In genomic region chrX:18422325-18422724, GRCh38 we compare ENCODE assay signal across 18 cellular contexts. TPM values are rescaled to one million over a fixed set of nuclear protein-coding genes. Genes with fewer than 3 reads are reported as not detected.
DNase-seq lines count a peak whose midpoint lies in the region; ATAC-seq, FAIRE-seq and TF ChIP-seq lines count a peak whose summit lies in the region.
"Had no signal": no experiment of that assay in that cellular context is flagged by ENCODE, and none has a peak within 500 bp of the region (broad histone marks: within the 10 kb centered on the region; RNA-seq: fewer than 3 reads in every experiment).

No MANE protein-coding gene starts in this region.

- ATAC-seq in HG03196 (IDR thresholded peaks at IDR 0.05; ENCODE audit: unreplicated experiment): no peak
- ATAC-seq in HG03565 (IDR thresholded peaks at IDR 0.05; ENCODE audit: unreplicated experiment): no peak
- ATAC-seq: activated CD8-positive, alpha-beta T cell treated with anti-CD3 and anti-CD28 coated beads, Interleukin-2, amount 10 ng/mL, durations not matched to agents 7 days and 5 days; heart right ventricle; stimulated activated effector memory CD8-positive, alpha-beta T cell treated with anti-CD3 and anti-CD28 coated beads, Interleukin-12 subunit alpha, Interleukin-12 subunit beta, amount 100 ng/mL, for 72 hours had no signal

- peaks cover 5% of the 10 kb centered on the region for H3K79me2 ChIP-seq in ACC112 (ENCODE audit: control insufficient read depth, insufficient read depth, low read length, unreplicated experiment)
- H3K79me2 ChIP-seq: parathyroid adenoma had no signal

- no peaks in the 10 kb centered on the region for H3K36me3 ChIP-seq in ACC112 (ENCODE audit: insufficient read depth, low read length)
- H3K36me3 ChIP-seq in ascending aorta: no peaks in the 10 kb centered on the region
- H3K36me3 ChIP-seq: BLaER1, heart right ventricle had no signal

- no peak for TF ChIP-seq CTCF in ascending aorta (IDR thresholded peaks at IDR 0.05)
- TF ChIP-seq CTCF in foreskin fibroblast (IDR thresholded peaks at IDR 0.05; ENCODE audit: low read depth, low read length): no peak
- TF ChIP-seq CTCF in D721Med (IDR thresholded peaks at IDR 0.05; ENCODE audit: insufficient read depth, missing control alignments): no peak

- DNase-seq in GOT3 (lab: John Stamatoyannopoulos, UW) (peak; percentile 6), ascending aorta (ENCODE audit: low spot score in 2 of 2) (no peak), foreskin fibroblast (peak; percentile 75 to 85), OCI-M2 (lab: John Stamatoyannopoulos, UW; ENCODE audit: unreplicated experiment) (no peak), D721Med (ENCODE audit: insufficient read length, low spot score) (no peak)
- DNase-seq: activated CD8-positive, alpha-beta T cell treated with anti-CD3 and anti-CD28 coated beads, Interleukin-2, amount 10 ng/mL, durations not matched to agents 7 days and 5 days; activated naive CD4-positive, alpha-beta T cell treated with anti-CD3 and anti-CD28 coated beads for 36 hours; dorsolateral prefrontal cortex; heart right ventricle; NCI-H1092 treated with DMSO at 0.1 percent for 48 hours; RPMI8226; stimulated activated CD4-positive, alpha-beta T cell treated with anti-CD3 and anti-CD28 coated beads, Interleukin-2, amount 100 ng/mL, for 24 hours had no signal

- intact Hi-C loops in ascending aorta (cut with DNase I): loop anchor here (10.0 kb wide), 1 partner anchor 1708 kb away; the partner anchor contains the start of genes CTPS2 and SYAP1

- H3K27ac ChIP-seq in ACC112 (ENCODE audit: low read depth, low read length) (peak overlapping the region; percentile 78), ascending aorta (peak overlapping the region; percentile 62 to 74)
- H3K27ac ChIP-seq: BLaER1, dorsolateral prefrontal cortex, heart right ventricle, parathyroid adenoma had no signal

- peaks cover 20% of the 10 kb centered on the region for H3K4me1 ChIP-seq in ACC112 (ENCODE audit: control insufficient read depth, insufficient read depth, low read length, unreplicated experiment)
- no peaks in the 10 kb centered on the region for H3K4me1 ChIP-seq in ascending aorta
- H3K4me1 ChIP-seq: parathyroid adenoma had no signal

- H2AFZ ChIP-seq in ACC112 (ENCODE audit: low read length, unreplicated experiment): peak overlapping the region; percentile 59
- H2AFZ ChIP-seq: parathyroid adenoma had no signal

- H3K27me3 ChIP-seq in ACC112 (ENCODE audit: insufficient read depth, low read length): no peaks in the 10 kb centered on the region
- no peaks in the 10 kb centered on the region for H3K27me3 ChIP-seq in ascending aorta

- FAIRE-seq in D721Med (lab: Jason Lieb, UNC): no peak

- no peaks in the 10 kb centered on the region for H3K9me3 ChIP-seq in ascending aorta
- H3K9me3 ChIP-seq: BLaER1, heart right ventricle had no signal

- no peak overlapping the region for H3K4me3 ChIP-seq in ACC112 (ENCODE audit: low read depth, low read length)
- H3K4me3 ChIP-seq in ascending aorta: no peak overlapping the region
- no peak overlapping the region for H3K4me3 ChIP-seq in foreskin fibroblast (ENCODE audit: low read depth in 1 of 2, low read length in 2 of 2)
- H3K4me3 ChIP-seq: BLaER1, dorsolateral prefrontal cortex, heart right ventricle had no signal

RNA-seq across cellular contexts. Expression of gene CDKL5, which starts 3.1 kb away (rescaled TPM):
- total RNA-seq in ascending aorta: 18.6 TPM

Comparison
In these comparisons a context has a peak if more than half of its experiments do, and no peak if none do; other contexts are left out.
1. DNase-seq: peak in GOT3 (single experiment) and foreskin fibroblast (2 of 2); none in ascending aorta (0 of 2), OCI-M2 (single experiment) and D721Med (single experiment).